8 cellular contexts compared by ENCODE assay signal in genomic region chr14:21106506-21107359, GRCh38. TPM values are rescaled to one million over a fixed set of nuclear protein-coding genes. Genes with fewer than 3 reads are reported as not detected.
DNase-seq lines count a peak whose midpoint lies in the region; ATAC-seq, FAIRE-seq and TF ChIP-seq lines count a peak whose summit lies in the region.

No MANE protein-coding gene starts in this region.

- peak overlapping the region in 1 of 2 donors; percentile 26 for H3K9ac ChIP-seq in mucosa of rectum (ENCODE audit: low read depth in 1 of 2, low read length in 2 of 2)

- H3K4me3 Mint-ChIP-seq in CD14-positive monocyte: peak overlapping the region; percentile 61 to 68

- peak overlapping the region; percentile 6 to 33 for H3K27ac ChIP-seq in mucosa of rectum (ENCODE audit: low read depth in 2 of 2, low read length in 2 of 2)

- no peaks in the 10 kb centered on the region for H3K9me3 ChIP-seq in mucosa of rectum (ENCODE audit: control insufficient read depth in 2 of 2, low read length in 2 of 2)

- peaks cover 0 to 1% (median under 1%) of the 10 kb centered on the region in 3 donors for H3K27me3 Mint-ChIP-seq in CD14-positive monocyte (ENCODE audit: low read depth in 3 of 3)

- H3K27ac Mint-ChIP-seq in CD14-positive monocyte: peak overlapping the region; percentile 97 to 99 (median 98)

- no peak for ATAC-seq in GM21529 (IDR thresholded peaks at IDR 0.05; ENCODE audit: unreplicated experiment)

- H3K36me3 ChIP-seq in mucosa of rectum (ENCODE audit: control insufficient read depth in 2 of 2, insufficient read depth in 2 of 2, low read length in 2 of 2): no peaks in the 10 kb centered on the region

- H3K27me3 ChIP-seq in mucosa of rectum (ENCODE audit: control insufficient read depth in 2 of 2, insufficient read depth in 2 of 2, low read length in 2 of 2): no peaks in the 10 kb centered on the region

- H3K4me3 ChIP-seq in epithelial cell of esophagus (ENCODE audit: low read length) (no peak overlapping the region), mucosa of rectum (ENCODE audit: low read length in 2 of 2) (peak overlapping the region in 1 of 2 donors; percentile 55)

- peaks cover 54% of the 10 kb centered on the region for H3K4me1 Mint-ChIP-seq in CD14-positive monocyte

- FAIRE-seq in HTR-8/SVneo (lab: Jason Lieb, UNC): no peak

- peaks cover 38 to 41% of the 10 kb centered on the region in 2 donors for H3K4me1 ChIP-seq in mucosa of rectum (ENCODE audit: control insufficient read depth in 2 of 2, insufficient read depth in 2 of 2, low read length in 2 of 2)

- H3K36me3 Mint-ChIP-seq in CD14-positive monocyte: no peaks in the 10 kb centered on the region

- TF ChIP-seq CTCF in CD14-positive monocyte (IDR thresholded peaks at IDR 0.05) (peak; percentile 86), epithelial cell of esophagus (IDR thresholded peaks at IDR 0.05; ENCODE audit: insufficient read depth, low read depth, low read length, missing control alignments) (peak; percentile 94)

- intact Hi-C loops in CD14-positive monocyte (cut with micrococcal nuclease): loop anchor here (2.0 to 10.0 kb wide), 5 partner anchors 14 to 642 kb away; partner anchors contain the start of genes ANG (in 1 of the 2), PIP4P1 (in 1 of the 2), PNP (in 1 of the 2) and RNASE4 (in 1 of the 2)

- DNase-seq in CD14-positive monocyte (ENCODE audit: low spot score) (peak; percentile 77), HTR-8/SVneo (ENCODE audit: insufficient read length, low spot score) (peak; percentile 62), NOMO-1 (lab: John Stamatoyannopoulos, UW; ENCODE audit: unreplicated experiment in 2 of 2) (peak; percentile 79 to 82), activated T-cell treated with anti-CD3 and anti-CD28 coated beads for 24 hours (ENCODE audit: low read depth) (peak; percentile 66), epithelial cell of esophagus (ENCODE audit: low read depth) (peak; percentile 81)
- peak; percentile 45 to 51 for DNase-seq in stimulated activated CD8-positive, alpha-beta memory T cell treated with anti-CD3 and anti-CD28 coated beads, Interleukin-4, amount 100 ng/mL, for 4 hours (ENCODE audit: low read depth in 2 of 2, low spot score in 1 of 2)

- H3K9me3 Mint-ChIP-seq in CD14-positive monocyte: no peaks in the 10 kb centered on the region

RNA-seq across cellular contexts. Expression of gene TMEM253, which starts 5.9 kb away (rescaled TPM):
- not detected for polyA plus RNA-seq in CD14-positive monocyte

RNA-seq across cellular contexts. Expression of gene ZNF219, which starts 8.3 kb away (rescaled TPM):
- polyA plus RNA-seq in CD14-positive monocyte: under 1 TPM; 0.49 to 0.68 TPM

RNA-seq across cellular contexts. Expression of gene ARHGEF40, which starts 36.6 kb away (rescaled TPM):
- 10 to 100 TPM; 12.1 to 15.3 TPM for polyA plus RNA-seq in CD14-positive monocyte

RNA-seq across cellular contexts. Expression of gene RNASE8, which starts 49.1 kb away (rescaled TPM):
- not detected for polyA plus RNA-seq in CD14-positive monocyte

RNA-seq across cellular contexts. Expression of gene OR5AU1, which starts 49.1 kb away (rescaled TPM):
- not detected for polyA plus RNA-seq in CD14-positive monocyte
